In the genomic region with DNA sequence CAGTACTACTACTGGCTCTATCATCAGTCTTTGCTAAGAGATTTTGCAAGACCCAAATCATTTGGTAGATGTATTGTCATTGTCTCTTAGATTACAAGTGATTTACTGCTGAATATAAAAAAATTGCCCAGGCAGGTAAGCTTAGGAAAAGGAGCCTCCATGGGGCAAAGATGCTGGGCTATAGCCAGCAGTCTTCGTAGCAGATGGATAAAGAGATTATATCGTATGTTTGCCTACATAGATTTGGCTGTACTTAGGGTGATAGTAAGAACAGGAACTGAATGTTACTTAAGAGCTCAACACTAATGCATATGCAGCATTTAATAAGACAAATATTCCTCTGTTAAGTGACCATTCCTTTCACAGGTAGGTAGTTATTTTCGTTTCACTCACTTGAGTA, we compare ENCODE assay signal across 19 cellular contexts. TPM values are rescaled to one million over a fixed set of nuclear protein-coding genes. Genes with fewer than 3 reads are reported as not detected.
DNase-seq lines count a peak whose midpoint lies in the region; ATAC-seq, FAIRE-seq and TF ChIP-seq lines count a peak whose summit lies in the region.
"Had no signal": no experiment of that assay in that cellular context is flagged by ENCODE, and none has a peak within 500 bp of the region (broad histone marks: within the 10 kb centered on the region; RNA-seq: fewer than 3 reads in every experiment).

No MANE protein-coding gene starts in this region.

- no peaks in the 10 kb centered on the region for H3K4me1 ChIP-seq in prostate gland (replicated peaks)
- H3K4me1 ChIP-seq: BE2C had no signal

- intact Hi-C loops in prostate gland (cut with DNase I), result no loop called here

- H3K9me3 ChIP-seq in prostate gland, result no peaks in the 10 kb centered on the region
- H3K9me3 ChIP-seq: BE2C had no signal

- no peak overlapping the region for H3K4me3 ChIP-seq in LNCaP clone FGC (ENCODE audit: low read depth, low read length)
- H3K4me3 ChIP-seq in prostate gland, result no peak overlapping the region
- H3K4me3 ChIP-seq: GM12878 had no signal

- no peak for TF ChIP-seq POLR2A in prostate gland (IDR thresholded peaks at IDR 0.05)

- H3K27me3 ChIP-seq in prostate gland (replicated peaks; ENCODE audit: insufficient read depth), result no peaks in the 10 kb centered on the region
- H3K27me3 ChIP-seq: BE2C had no signal

- ATAC-seq in HG03196 (IDR thresholded peaks at IDR 0.05; ENCODE audit: unreplicated experiment) (no peak), HG03280 (IDR thresholded peaks at IDR 0.05; ENCODE audit: unreplicated experiment) (no peak)
- ATAC-seq: GM12878 had no signal

- no peak for DNase-seq in D721Med (ENCODE audit: insufficient read length, low spot score)
- peak; percentile 68 for DNase-seq in LNCaP clone FGC (ENCODE audit: low read depth)
- peak; percentile 83 for DNase-seq in NCI-H82 (lab: John Stamatoyannopoulos, UW)
- DNase-seq in prostate gland (ENCODE audit: low spot score), result peak; percentile 18
- DNase-seq in globus pallidus (ENCODE audit: low spot score), result no peak
- DNase-seq: ACHN; BE2C; C1 segment of cervical spinal cord; Calu3; CD4-positive, alpha-beta memory T cell; DMS79 treated with DMSO at 0.1 percent for 48 hours; GOT3; H9 had no signal

- H3K36me3 ChIP-seq in prostate gland, result no peaks in the 10 kb centered on the region
- H3K36me3 ChIP-seq: BE2C had no signal

- TF ChIP-seq CTCF in D721Med (IDR thresholded peaks at IDR 0.05; ENCODE audit: insufficient read depth, missing control alignments) (no peak), LNCaP clone FGC (IDR thresholded peaks at IDR 0.05; ENCODE audit: control insufficient read depth, extremely low read depth, insufficient read depth) (no peak), prostate gland (IDR thresholded peaks at IDR 0.05) (no peak)

- no peak overlapping the region for H3K27ac ChIP-seq in prostate gland
- H3K27ac ChIP-seq: KMS-11 had no signal

- peak; percentile 72 for FAIRE-seq in D721Med (lab: Jason Lieb, UNC)
- FAIRE-seq: A204.1, GM12878 had no signal

- WGBS in prostate gland, result 33% methylated on average over 3 of the region's 3 CpGs

RNA-seq across cellular contexts. Expression of a gene that starts 48.9 kb away (rescaled TPM):
- 10 to 100 TPM; 22.0 to 78.6 TPM for total RNA-seq in prostate gland
- total RNA-seq: CD4-positive, alpha-beta memory T cell; HT-29 had no signal

Comparison
In these comparisons a context has a peak if more than half of its experiments do, and no peak if none do; other contexts are left out.
1. DNase-seq: peak in LNCaP clone FGC (single experiment), NCI-H82 (single experiment) and prostate gland (single experiment); none in D721Med (single experiment) and globus pallidus (single experiment).